Comparison of ENCODE assay signal across 1 cellular context in the genomic region with DNA sequence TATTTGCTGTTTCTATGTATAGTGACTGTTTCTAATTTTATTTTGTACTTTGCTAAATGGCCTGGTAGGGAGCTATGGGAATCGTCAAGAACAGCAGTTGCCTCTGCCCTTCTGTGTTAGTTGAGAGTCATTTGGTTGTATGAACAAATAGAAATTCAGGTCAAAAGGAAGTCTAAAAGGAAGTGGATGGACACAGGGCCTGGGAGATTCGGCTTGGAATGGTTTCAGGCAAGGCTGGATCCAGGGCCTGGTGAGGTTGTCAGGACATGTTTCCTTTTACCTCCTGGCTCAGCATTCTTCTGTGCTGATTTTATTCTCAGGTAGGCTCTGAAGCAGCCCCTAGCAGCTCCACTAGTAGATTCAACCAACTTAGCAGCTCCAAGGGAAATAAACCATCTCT.
TF ChIP-seq lines count a peak whose summit lies in the region.

No MANE protein-coding gene starts in this region.

TF ChIP-seq in HEK293, 187 proteins besides CTCF, POLR2A, EP300 and RAD21 (continued from another document):
- TF ChIP-seq, protein P1, sequence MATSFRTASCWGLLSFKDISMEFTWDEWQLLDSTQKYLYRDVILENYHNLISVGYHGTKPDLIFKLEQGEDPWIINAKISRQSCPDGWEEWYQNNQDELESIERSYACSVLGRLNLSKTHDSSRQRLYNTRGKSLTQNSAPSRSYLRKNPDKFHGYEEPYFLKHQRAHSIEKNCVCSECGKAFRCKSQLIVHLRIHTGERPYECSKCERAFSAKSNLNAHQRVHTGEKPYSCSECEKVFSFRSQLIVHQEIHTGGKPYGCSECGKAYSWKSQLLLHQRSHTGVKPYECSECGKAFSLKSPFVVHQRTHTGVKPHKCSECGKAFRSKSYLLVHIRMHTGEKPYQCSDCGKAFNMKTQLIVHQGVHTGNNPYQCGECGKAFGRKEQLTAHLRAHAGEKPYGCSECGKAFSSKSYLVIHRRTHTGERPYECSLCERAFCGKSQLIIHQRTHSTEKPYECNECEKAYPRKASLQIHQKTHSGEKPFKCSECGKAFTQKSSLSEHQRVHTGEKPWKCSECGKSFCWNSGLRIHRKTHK (tag by site-specific recombination; IDR thresholded peaks at IDR 0.05): no peak
- TF ChIP-seq, protein P2, sequence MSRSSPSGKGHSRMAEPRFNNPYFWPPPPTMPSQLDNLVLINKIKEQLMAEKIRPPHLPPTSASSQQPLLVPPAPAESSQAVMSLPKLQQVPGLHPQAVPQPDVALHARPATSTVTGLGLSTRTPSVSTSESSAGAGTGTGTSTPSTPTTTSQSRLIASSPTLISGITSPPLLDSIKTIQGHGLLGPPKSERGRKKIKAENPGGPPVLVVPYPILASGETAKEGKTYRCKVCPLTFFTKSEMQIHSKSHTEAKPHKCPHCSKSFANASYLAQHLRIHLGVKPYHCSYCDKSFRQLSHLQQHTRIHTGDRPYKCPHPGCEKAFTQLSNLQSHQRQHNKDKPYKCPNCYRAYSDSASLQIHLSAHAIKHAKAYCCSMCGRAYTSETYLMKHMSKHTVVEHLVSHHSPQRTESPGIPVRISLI (tag by site-specific recombination; IDR thresholded peaks at IDR 0.05): no peak
- TF ChIP-seq, protein P3, sequence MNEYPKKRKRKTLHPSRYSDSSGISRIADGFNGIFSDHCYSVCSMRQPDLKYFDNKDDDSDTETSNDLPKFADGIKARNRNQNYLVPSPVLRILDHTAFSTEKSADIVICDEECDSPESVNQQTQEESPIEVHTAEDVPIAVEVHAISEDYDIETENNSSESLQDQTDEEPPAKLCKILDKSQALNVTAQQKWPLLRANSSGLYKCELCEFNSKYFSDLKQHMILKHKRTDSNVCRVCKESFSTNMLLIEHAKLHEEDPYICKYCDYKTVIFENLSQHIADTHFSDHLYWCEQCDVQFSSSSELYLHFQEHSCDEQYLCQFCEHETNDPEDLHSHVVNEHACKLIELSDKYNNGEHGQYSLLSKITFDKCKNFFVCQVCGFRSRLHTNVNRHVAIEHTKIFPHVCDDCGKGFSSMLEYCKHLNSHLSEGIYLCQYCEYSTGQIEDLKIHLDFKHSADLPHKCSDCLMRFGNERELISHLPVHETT (tag by site-specific recombination; IDR thresholded peaks at IDR 0.05): no peak
- TF ChIP-seq ZSCAN16 (tag by site-specific recombination; IDR thresholded peaks at IDR 0.05) (no peak), KLF1 (tag by site-specific recombination; IDR thresholded peaks at IDR 0.05) (no peak), ZNF394 (tag by site-specific recombination; IDR thresholded peaks at IDR 0.05; ENCODE audit: borderline replicate concordance) (no peak), ZNF623 (tag by site-specific recombination; IDR thresholded peaks at IDR 0.05) (no peak), ZNF350 (tag by site-specific recombination; IDR thresholded peaks at IDR 0.05) (no peak), ZNF830 (tag by site-specific recombination; IDR thresholded peaks at IDR 0.05; ENCODE audit: low read depth) (no peak)
